In genomic region chr12:79844693-79845092, GRCh38 we compare ENCODE assay signal across 13 cellular contexts.
DNase-seq lines count a peak whose midpoint lies in the region; ATAC-seq and TF ChIP-seq lines count a peak whose summit lies in the region.
"Had no signal": no experiment of that assay in that cellular context is flagged by ENCODE, and none has a peak within 500 bp of the region (broad histone marks: within the 10 kb centered on the region; RNA-seq: fewer than 3 reads in every experiment).

No MANE protein-coding gene starts in this region.

- H3K4me3 Mint-ChIP-seq in endodermal cell: no peak overlapping the region
- H3K4me3 Mint-ChIP-seq: stimulated activated naive CD8-positive, alpha-beta T cell treated with anti-CD3 and anti-CD28 coated beads, Interleukin-15, amount 100 ng/mL, for 72 hours had no signal

- peak overlapping the region; percentile 74 for H3K27ac Mint-ChIP-seq in endodermal cell

- DNase-seq in ELF-1 (ENCODE audit: low read depth, low spot score) (peak; percentile 40), OCI-M1 (lab: John Stamatoyannopoulos, UW) (peak; percentile 40), endodermal cell (peak; percentile 76), HEK293T (ENCODE audit: extremely low spot score) (no peak), cerebellum (ENCODE audit: low spot score) (no peak)
- DNase-seq: dorsolateral prefrontal cortex; NCI-H1417 treated with DMSO at 0.1 percent for 48 hours; stimulated activated naive CD8-positive, alpha-beta T cell treated with anti-CD3 and anti-CD28 coated beads, Interleukin-15, amount 100 ng/mL, for 72 hours had no signal

- H3K9me3 ChIP-seq in endodermal cell (ENCODE audit: control insufficient read depth, low read length): peaks cover 10% of the 10 kb centered on the region
- H3K9me3 ChIP-seq in mesodermal cell (ENCODE audit: control insufficient read depth, low read length): peaks cover 4% of the 10 kb centered on the region
- H3K9me3 ChIP-seq: SJCRH30 had no signal

- no peaks in the 10 kb centered on the region for H3K27me3 ChIP-seq in endodermal cell (ENCODE audit: control insufficient read depth, insufficient read depth, low read length, poor library complexity, severe bottlenecking)
- H3K27me3 ChIP-seq: dorsolateral prefrontal cortex, SJCRH30 had no signal

- H3K36me3 Mint-ChIP-seq in endodermal cell (ENCODE audit: low read depth): peaks cover 43% of the 10 kb centered on the region

- H3K36me3 ChIP-seq in endodermal cell (ENCODE audit: control insufficient read depth, insufficient read depth, low read length) (peaks cover 61% of the 10 kb centered on the region), mesodermal cell (ENCODE audit: control insufficient read depth, insufficient read depth, low read length) (peaks cover 36% of the 10 kb centered on the region)

- no peak for ATAC-seq in HG02938 (IDR thresholded peaks at IDR 0.05; ENCODE audit: unreplicated experiment)
- ATAC-seq in HG02884 (IDR thresholded peaks at IDR 0.05; ENCODE audit: unreplicated experiment): no peak
- ATAC-seq: stimulated activated naive CD8-positive, alpha-beta T cell treated with anti-CD3 and anti-CD28 coated beads, Interleukin-15, amount 100 ng/mL, for 72 hours had no signal

- POLR2A ChIA-PET in HEK293T (lab: Yijun Ruan, JAX): no interaction called here

- CTCF ChIA-PET in HEK293T (lab: Yijun Ruan, JAX): no interaction called here

- no peak for TF ChIP-seq CTCF in endodermal cell (conservative IDR thresholded peaks at IDR 0.05)

- H3K4me3 ChIP-seq in endodermal cell (ENCODE audit: low read length) (no peak overlapping the region), mesodermal cell (ENCODE audit: extremely low read depth, insufficient read depth, low read length, poor library complexity, severe bottlenecking) (no peak overlapping the region)
- H3K4me3 ChIP-seq: dorsolateral prefrontal cortex, lung, SJCRH30 had no signal

- no peaks in the 10 kb centered on the region for H3K27me3 Mint-ChIP-seq in endodermal cell (ENCODE audit: insufficient read depth)
- H3K27me3 Mint-ChIP-seq: stimulated activated naive CD8-positive, alpha-beta T cell treated with anti-CD3 and anti-CD28 coated beads, Interleukin-15, amount 100 ng/mL, for 72 hours had no signal

- H3K4me1 ChIP-seq in endodermal cell (ENCODE audit: control insufficient read depth, insufficient read depth, low read length): no peaks in the 10 kb centered on the region
- peaks cover 21% of the 10 kb centered on the region for H3K4me1 ChIP-seq in mesodermal cell (ENCODE audit: control insufficient read depth, insufficient read depth, low read length, poor library complexity, severe bottlenecking)
- H3K4me1 ChIP-seq: SJCRH30 had no signal

- H3K4me1 Mint-ChIP-seq in endodermal cell: peaks cover 16% of the 10 kb centered on the region

- H3K9me3 Mint-ChIP-seq in endodermal cell: peaks cover 14% of the 10 kb centered on the region

- no peak overlapping the region for H3K9ac ChIP-seq in endodermal cell (ENCODE audit: extremely low read depth, low read length, poor library complexity, severe bottlenecking)

- H3K27ac ChIP-seq in endodermal cell (ENCODE audit: low read depth, low read length) (no peak overlapping the region), mesodermal cell (ENCODE audit: low read depth, low read length, severe bottlenecking) (peak overlapping the region; percentile 79)
- H3K27ac ChIP-seq: SJCRH30 had no signal

TF ChIP-seq in HEK293T, 16 proteins besides CTCF, POLR2A, EP300 and RAD21:
- TF ChIP-seq ZNF384 (IDR thresholded peaks at IDR 0.05): no peak

Comparison
In these comparisons a context has a peak if more than half of its experiments do, and no peak if none do; other contexts are left out.
1. DNase-seq: peak in ELF-1 (single experiment), OCI-M1 (single experiment) and endodermal cell (single experiment); none in HEK293T (single experiment) and cerebellum (single experiment).